24 cellular contexts compared by ENCODE assay signal in genomic region chr10:103942866-103943265, GRCh38.
"Had no signal": no experiment of that assay in that cellular context is flagged by ENCODE, and none has a peak within 500 bp of the region (broad histone marks: within the 10 kb centered on the region; RNA-seq: fewer than 3 reads in every experiment).

No MANE protein-coding gene starts in this region.

- H2AFZ ChIP-seq: hepatocyte had no signal

- H3K4me1 Mint-ChIP-seq: central memory CD8-positive, alpha-beta T cell; nephron had no signal

- DNase-seq: activated CD4-positive, alpha-beta memory T cell treated with anti-CD3 and anti-CD28 coated beads for 36 hours; activated CD4-positive, alpha-beta T cell treated with anti-CD3 and anti-CD28 coated beads for 48 hours; activated naive CD4-positive, alpha-beta T cell treated with Interleukin-2 at 50 U/mL for 16 hours; activated naive CD8-positive, alpha-beta T cell treated with anti-CD3 and anti-CD28 coated beads for 36 hours; activated T-cell treated with anti-CD3 and anti-CD28 coated beads, Interleukin-2, amount 50 U/mL, for 48 hours; colonic mucosa; dorsolateral prefrontal cortex; effector memory CD8-positive, alpha-beta T cell; esophagus squamous epithelium; glutamatergic neuron; immature natural killer cell; kidney glomerular epithelial cell; left lung; posterior cingulate gyrus; sigmoid colon; stimulated activated CD4-positive, alpha-beta T cell treated with anti-CD3 and anti-CD28 coated beads, Interleukin-15, amount 100 ng/mL, for 24 hours; stimulated activated CD4-positive, alpha-beta T cell treated with anti-CD3 and anti-CD28 coated beads, Interleukin-4, amount 100 ng/mL, for 1 hour; stimulated activated naive CD4-positive, alpha-beta T cell; T1000 had no signal

- H3K79me2 ChIP-seq: hepatocyte had no signal

- H3K4me1 ChIP-seq: colonic mucosa, left lung, sigmoid colon had no signal

- H3K4me3 ChIP-seq: colonic mucosa, esophagus squamous epithelium, hepatocyte, left lung, sigmoid colon, smooth muscle cell had no signal

- H3K9me3 ChIP-seq: colonic mucosa, esophagus squamous epithelium, left lung, sigmoid colon had no signal

- H3K27ac Mint-ChIP-seq: activated CD4-positive, alpha-beta memory T cell treated with anti-CD3 and anti-CD28 coated beads for 36 hours; activated naive CD8-positive, alpha-beta T cell treated with anti-CD3 and anti-CD28 coated beads for 36 hours; effector memory CD8-positive, alpha-beta T cell; immature natural killer cell; nephron; T-helper 1 cell treated with Interleukin-12 subunit alpha and Interleukin-12 subunit beta and Interleukin-4 antibody, amounts not matched to agents 30 μg/mL and 1 μg/mL, for 36 hours had no signal

- H3K9me3 Mint-ChIP-seq: activated CD4-positive, alpha-beta memory T cell treated with anti-CD3 and anti-CD28 coated beads for 36 hours; activated naive CD8-positive, alpha-beta T cell treated with anti-CD3 and anti-CD28 coated beads for 36 hours; central memory CD8-positive, alpha-beta T cell; effector memory CD8-positive, alpha-beta T cell; immature natural killer cell; nephron; T-helper 1 cell treated with Interleukin-12 subunit alpha and Interleukin-12 subunit beta and Interleukin-4 antibody, amounts not matched to agents 30 μg/mL and 1 μg/mL, for 36 hours had no signal

- H3K27me3 ChIP-seq: colonic mucosa, dorsolateral prefrontal cortex, esophagus squamous epithelium, hepatocyte, left lung, sigmoid colon had no signal

- H3K4me2 ChIP-seq: hepatocyte, smooth muscle cell had no signal

- H3K27me3 Mint-ChIP-seq: activated CD4-positive, alpha-beta memory T cell treated with anti-CD3 and anti-CD28 coated beads for 36 hours; activated naive CD8-positive, alpha-beta T cell treated with anti-CD3 and anti-CD28 coated beads for 36 hours; central memory CD8-positive, alpha-beta T cell; effector memory CD8-positive, alpha-beta T cell had no signal

- H3K27ac ChIP-seq: colonic mucosa, hepatocyte, left lung, sigmoid colon had no signal

- H3K36me3 Mint-ChIP-seq: activated CD4-positive, alpha-beta memory T cell treated with anti-CD3 and anti-CD28 coated beads for 36 hours; activated naive CD8-positive, alpha-beta T cell treated with anti-CD3 and anti-CD28 coated beads for 36 hours had no signal

- H3K36me3 ChIP-seq: colonic mucosa, esophagus squamous epithelium, left lung, sigmoid colon had no signal

- H3K4me3 Mint-ChIP-seq: activated CD4-positive, alpha-beta memory T cell treated with anti-CD3 and anti-CD28 coated beads for 36 hours; activated naive CD8-positive, alpha-beta T cell treated with anti-CD3 and anti-CD28 coated beads for 36 hours; central memory CD8-positive, alpha-beta T cell; effector memory CD8-positive, alpha-beta T cell; immature natural killer cell; nephron; T-helper 1 cell treated with Interleukin-12 subunit alpha and Interleukin-12 subunit beta and Interleukin-4 antibody, amounts not matched to agents 30 μg/mL and 1 μg/mL, for 36 hours had no signal
